ENCODE assay signal across 17 cellular contexts in genomic region chr15:57436961-57437360, GRCh38.
"Had no signal": no experiment of that assay in that cellular context is flagged by ENCODE, and none has a peak within 500 bp of the region (broad histone marks: within the 10 kb centered on the region; RNA-seq: fewer than 3 reads in every experiment).

No MANE protein-coding gene starts in this region.

- H3K27ac ChIP-seq: neural progenitor cell, ovary had no signal

- H3K36me3 ChIP-seq: ascending aorta, neural progenitor cell, ovary had no signal

- H2AFZ ChIP-seq: neural progenitor cell had no signal

- DNase-seq: activated CD4-positive, alpha-beta T cell treated with anti-CD3 and anti-CD28 coated beads, Interleukin-2, amount 50 U/mL, for 48 hours; activated CD4-positive, CD25-positive, alpha-beta regulatory T cell treated with anti-CD3 and anti-CD28 coated beads, Interleukin-2, amount 50 U/mL, for 72 hours; activated naive CD4-positive, alpha-beta T cell treated with anti-CD3 and anti-CD28 coated beads, Interleukin-2, amount 10 ng/mL, durations not matched to agents 7 days and 5 days; dorsolateral prefrontal cortex; glutamatergic neuron; hypothalamus; kidney glomerular epithelial cell; mammary epithelial cell; naive B cell; ovary; stimulated activated CD4-positive, alpha-beta T cell treated with anti-CD3 and anti-CD28 coated beads, Interleukin-15, amount 100 ng/mL, for 24 hours; stimulated activated CD4-positive, alpha-beta T cell treated with anti-CD3 and anti-CD28 coated beads, Interleukin-4, amount 100 ng/mL, for 24 hours; stimulated activated naive CD4-positive, alpha-beta T cell; T-helper 1 cell; T1000 had no signal

- H3K4me3 ChIP-seq: ascending aorta, dorsolateral prefrontal cortex, neural progenitor cell, ovary had no signal

- H3K4me2 ChIP-seq: neural progenitor cell had no signal

- H3K9me3 ChIP-seq: ascending aorta, ovary had no signal

- H3K27me3 ChIP-seq: ascending aorta, dorsolateral prefrontal cortex, neural progenitor cell, ovary had no signal
